23 cellular contexts compared by ENCODE assay signal in the genomic region with DNA sequence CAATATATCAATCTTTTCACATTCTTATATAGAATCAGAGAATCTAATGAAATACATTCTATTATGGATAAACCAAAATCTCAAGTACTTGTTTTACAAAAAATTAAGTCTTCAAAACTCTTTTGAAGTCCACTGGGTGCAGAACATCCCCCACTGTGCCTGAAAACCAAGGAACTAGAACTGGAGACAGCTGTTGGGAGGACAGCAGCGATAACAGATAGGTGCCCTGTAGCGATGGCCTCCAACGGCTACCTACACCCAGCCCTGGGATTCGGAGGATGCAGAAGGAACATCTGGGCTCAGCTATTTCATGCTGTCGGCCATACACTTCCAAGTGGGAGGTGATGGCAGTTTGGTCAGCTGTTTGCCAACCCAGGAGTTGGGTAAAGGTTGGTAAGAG.
A peak's percentile ranks its signal among the peaks of the same experiment; 100 is the strongest.
DNase-seq lines count a peak whose midpoint lies in the region; ATAC-seq, FAIRE-seq and TF ChIP-seq lines count a peak whose summit lies in the region.
"Had no signal": no experiment of that assay in that cellular context is flagged by ENCODE, and none has a peak within 500 bp of the region (broad histone marks: within the 10 kb centered on the region; RNA-seq: fewer than 3 reads in every experiment).

No MANE protein-coding gene starts in this region.

- H3K14ac ChIP-seq in IMR-90 (replicated peaks; ENCODE audit: low read depth, low read length): peak overlapping the region; percentile 41
- no peak overlapping the region for H3K14ac ChIP-seq in trophoblast cell (ENCODE audit: low read length)

- no peak overlapping the region for H3K4me2 ChIP-seq in IMR-90 (ENCODE audit: low read depth, low read length)
- H3K4me2 ChIP-seq in endothelial cell of umbilical vein (ENCODE audit: insufficient read depth, low read length): no peak overlapping the region
- H3K4me2 ChIP-seq in trophoblast cell (ENCODE audit: low read length): no peak overlapping the region
- H3K4me2 ChIP-seq: A549; BLaER1 treated with 17β-estradiol and CSF1 and Interleukin-3, amounts not matched to agents 10 nM and 100 nM had no signal

- no peak for DNase-seq in IMR-90
- DNase-seq in RWPE2 (ENCODE audit: low spot score): no peak
- DNase-seq in endothelial cell of umbilical vein (ENCODE audit: low read depth, low spot score): no peak
- no peak for DNase-seq in trophoblast cell
- no peak for DNase-seq in activated gamma-delta T cell treated with Interleukin-2 at 50 U/mL for 16 hours
- DNase-seq in Peyer's patch: no peak
- DNase-seq: 8988T; ACHN; AML-193; BE2C; Calu3; CD4-positive, alpha-beta T cell; CD8-positive, alpha-beta memory T cell; DMS53; DMS79 treated with DMSO at 0.1 percent for 48 hours; GF-D8; GOT3 had no signal

- intact Hi-C loops in IMR-90 (cut with micrococcal nuclease) (no loop called here), endothelial cell of umbilical vein (cut with micrococcal nuclease) (no loop called here)

- TSS peak; percentile 53 for BruUV-seq in IMR-90 (replicated peaks; lab: Mats Ljungman, UMichigan)
- BruUV-seq in endothelial cell of umbilical vein (replicated peaks; lab: Mats Ljungman, UMichigan): TSS peak; percentile 20

- H4K91ac ChIP-seq in IMR-90 (ENCODE audit: insufficient read depth, low read depth, low read length): peak overlapping the region; percentile 73
- H4K91ac ChIP-seq in trophoblast cell (ENCODE audit: low read depth, low read length): no peak overlapping the region

- H3K27me3 ChIP-seq in IMR-90 (ENCODE audit: control insufficient read depth, insufficient read depth, low read length) (no peaks in the 10 kb centered on the region), RWPE2 (ENCODE audit: insufficient read depth, poor library complexity, severe bottlenecking) (no peaks in the 10 kb centered on the region), endothelial cell of umbilical vein (ENCODE audit: control insufficient read depth in 2 of 2, insufficient read depth in 2 of 2, low read length in 2 of 2) (no peaks in the 10 kb centered on the region), trophoblast cell (ENCODE audit: insufficient read depth, low read length) (no peaks in the 10 kb centered on the region), Peyer's patch (no peaks in the 10 kb centered on the region)
- H3K27me3 ChIP-seq: BE2C; BLaER1 treated with 17β-estradiol and CSF1 and Interleukin-3, amounts not matched to agents 10 nM and 100 nM had no signal

- peak overlapping the region; percentile 25; the same call in 1 of the 2 replicates for H3K9ac ChIP-seq in IMR-90 (ENCODE audit: low read depth, low read length)
- H3K9ac ChIP-seq in endothelial cell of umbilical vein (replicated peaks; ENCODE audit: extremely low read depth, insufficient read depth, low read length): no peak overlapping the region
- no peak overlapping the region for H3K9ac ChIP-seq in trophoblast cell (ENCODE audit: low read length)
- H3K9ac ChIP-seq: BLaER1 treated with 17β-estradiol and CSF1 and Interleukin-3, amounts not matched to agents 10 nM and 100 nM had no signal

- no peak for TF ChIP-seq CTCF in IMR-90 (conservative IDR thresholded peaks at IDR 0.05; ENCODE audit: low read depth, low read length)
- no peak for TF ChIP-seq CTCF in RWPE2 (IDR thresholded peaks at IDR 0.05; ENCODE audit: poor library complexity, severe bottlenecking)
- TF ChIP-seq CTCF in endothelial cell of umbilical vein (IDR thresholded peaks at IDR 0.05; ENCODE audit: extremely low read depth in 1 of 2, insufficient read depth in 1 of 2, low read depth in 1 of 2, low read length in 2 of 2): no peak
- TF ChIP-seq CTCF in Peyer's patch (IDR thresholded peaks at IDR 0.05): no peak

- no peak overlapping the region for H3K56ac ChIP-seq in IMR-90 (ENCODE audit: extremely low read depth, insufficient read depth, low read length)

- H3K18ac ChIP-seq in IMR-90 (ENCODE audit: low read depth, low read length): peak overlapping the region; percentile 90; the same call in 1 of the 2 replicates
- H3K18ac ChIP-seq in trophoblast cell (ENCODE audit: low read length): no peak overlapping the region

- POLR2A ChIA-PET in IMR-90 (lab: Charles Lee; ENCODE audit: unreplicated experiment) (no interaction called here), endothelial cell of umbilical vein (lab: Charles Lee) (no interaction called here)

- ATAC-seq in IMR-90 (ENCODE audit: low read depth) (no peak), RWPE2 (ENCODE audit: low read depth) (no peak), GM19351 (IDR thresholded peaks at IDR 0.05; ENCODE audit: unreplicated experiment) (no peak)
- ATAC-seq: A549 had no signal

- H3K79me2 ChIP-seq in endothelial cell of umbilical vein (ENCODE audit: control insufficient read depth, insufficient read depth, low read length): no peaks in the 10 kb centered on the region
- no peaks in the 10 kb centered on the region for H3K79me2 ChIP-seq in trophoblast cell (ENCODE audit: control insufficient read depth, insufficient read depth, low read length, poor library complexity)

- H2BK12ac ChIP-seq in trophoblast cell (ENCODE audit: low read length): no peak overlapping the region

- no peak for FAIRE-seq in endothelial cell of umbilical vein (lab: Jason Lieb, UNC)
- FAIRE-seq: A549, GM12891, GM18507 had no signal

- no peak overlapping the region for H2AK9ac ChIP-seq in IMR-90 (replicated peaks; ENCODE audit: low read depth, low read length, poor library complexity)

- H3K36me3 ChIP-seq in IMR-90 (ENCODE audit: control insufficient read depth, insufficient read depth, low read length) (no peaks in the 10 kb centered on the region), RWPE2 (ENCODE audit: low read depth) (no peaks in the 10 kb centered on the region), endothelial cell of umbilical vein (ENCODE audit: control insufficient read depth in 2 of 2, extremely low read depth in 1 of 2, insufficient read depth in 2 of 2, low read length in 2 of 2) (no peaks in the 10 kb centered on the region), trophoblast cell (ENCODE audit: control insufficient read depth in 1 of 2, insufficient read depth in 2 of 2, low read length in 2 of 2) (peaks cover 0 to 2% of the 10 kb centered on the region in 2 experiments), Peyer's patch (no peaks in the 10 kb centered on the region)
- H3K36me3 ChIP-seq: BE2C, HAP-1 had no signal

- dilution Hi-C loops in IMR-90 (cut with HindIII; ENCODE audit: low sequenced_read_pairs, unreplicated experiment): no loop called here
- dilution Hi-C loops in endothelial cell of umbilical vein (cut with MboI; ENCODE audit: extremely low pct_ligation_motif_present, low sequenced_read_pairs): no loop called here

- H3K9me1 ChIP-seq in IMR-90 (ENCODE audit: insufficient read depth, low read length) (peaks cover 19% of the 10 kb centered on the region), endothelial cell of umbilical vein (replicated peaks; ENCODE audit: control insufficient read depth, extremely low read depth, insufficient read depth, low read length) (no peaks in the 10 kb centered on the region)

- H2BK120ac ChIP-seq in IMR-90 (ENCODE audit: low read depth, low read length) (peak overlapping the region; percentile 65; the same call in 1 of the 2 replicates), trophoblast cell (ENCODE audit: insufficient read depth, low read length, poor library complexity) (no peak overlapping the region)

- H3K27ac ChIP-seq in IMR-90 (ENCODE audit: insufficient read depth, low read length): peak overlapping the region; percentile 85
- H3K27ac ChIP-seq in RWPE2 (ENCODE audit: poor library complexity, severe bottlenecking): peak overlapping the region; percentile 94
- H3K27ac ChIP-seq in endothelial cell of umbilical vein (ENCODE audit: insufficient read depth, low read depth, low read length): no peak overlapping the region
- H3K27ac ChIP-seq in trophoblast cell (ENCODE audit: low read depth, low read length): no peak overlapping the region
- no peak overlapping the region for H3K27ac ChIP-seq in Peyer's patch
- H3K27ac ChIP-seq: BLaER1 treated with 17β-estradiol and CSF1 and Interleukin-3, amounts not matched to agents 10 nM and 100 nM had no signal

- H2BK15ac ChIP-seq in IMR-90 (ENCODE audit: low read depth, low read length): peak overlapping the region; percentile 67

- peak overlapping the region; percentile 11; the same call in 1 of the 2 replicates for H3K23ac ChIP-seq in IMR-90 (ENCODE audit: low read depth, low read length)
- H3K23ac ChIP-seq in trophoblast cell (ENCODE audit: low read length): no peak overlapping the region

- TF ChIP-seq RAD21 in IMR-90 (IDR thresholded peaks at IDR 0.05; ENCODE audit: low read length): no peak

- no peak overlapping the region for H2BK5ac ChIP-seq in IMR-90 (ENCODE audit: low read depth, low read length, poor library complexity, severe bottlenecking)
- peak overlapping the region; percentile 15 for H2BK5ac ChIP-seq in trophoblast cell (ENCODE audit: low read depth, low read length, poor library complexity)

- no peak for TF ChIP-seq POLR2A in IMR-90 (IDR thresholded peaks at IDR 0.05; ENCODE audit: low read depth, low read length)
- TF ChIP-seq POLR2A in endothelial cell of umbilical vein (IDR thresholded peaks at IDR 0.05; ENCODE audit: low read depth, low read length): no peak
- no peak for TF ChIP-seq POLR2A in Peyer's patch (IDR thresholded peaks at IDR 0.05)

- H4K8ac ChIP-seq in IMR-90 (ENCODE audit: low read depth in 2 of 2, low read length in 2 of 2) (peak overlapping the region; percentile 14 to 76; a peak in 1 of 4 replicates), trophoblast cell (ENCODE audit: low read depth, low read length) (no peak overlapping the region)

- WGBS in IMR-90 (ENCODE audit: extremely low coverage in 2 of 2, insufficient read length in 1 of 2), 2 experiments: 100% methylated on average over 2 of the region's 5 CpGs; no CpG with 5 or more reads in 1 of the 2 experiments
- no CpG with 5 or more reads among the region's 5 CpGs for WGBS in trophoblast cell (ENCODE audit: extremely low coverage, insufficient coverage, insufficient read length)

- peak overlapping the region; percentile 70 for H2BK20ac ChIP-seq in IMR-90 (ENCODE audit: low read depth, low read length)

- H4K20me1 ChIP-seq in IMR-90 (ENCODE audit: insufficient read depth, low read length) (no peaks in the 10 kb centered on the region), endothelial cell of umbilical vein (replicated peaks; ENCODE audit: control insufficient read depth, extremely low read depth, insufficient read depth, low read length) (no peaks in the 10 kb centered on the region)
- H4K20me1 ChIP-seq: BLaER1 treated with 17β-estradiol and CSF1 and Interleukin-3, amounts not matched to agents 10 nM and 100 nM had no signal

- CTCF ChIA-PET in IMR-90 (lab: Yijun Ruan, JAX): interaction anchor here (1.5 kb wide), 1 partner anchor 130 kb away, joined by 3 read pairs; the partner anchor contains the start of gene LHFPL2
- CTCF ChIA-PET in endothelial cell of umbilical vein (lab: Charles Lee): interaction anchor here (1.2 to 1.4 kb wide), 2 partner anchors 18 to 47 kb away, joined by 3 to 4 read pairs; no protein-coding TSS in a partner anchor

- H3K4me1 ChIP-seq in IMR-90 (ENCODE audit: control insufficient read depth, insufficient read depth, low read length) (peaks cover 18% of the 10 kb centered on the region), RWPE2 (ENCODE audit: insufficient read depth, poor library complexity, severe bottlenecking) (peaks cover 18% of the 10 kb centered on the region), endothelial cell of umbilical vein (ENCODE audit: control insufficient read depth, extremely low read depth, insufficient read depth, low read length) (peaks cover 11% of the 10 kb centered on the region), trophoblast cell (ENCODE audit: control insufficient read depth in 1 of 2, insufficient read depth in 2 of 2, low read length in 2 of 2) (peaks cover 0 to 4% of the 10 kb centered on the region in 2 experiments), Peyer's patch (no peaks in the 10 kb centered on the region)
- H3K4me1 ChIP-seq: BE2C; BLaER1 treated with 17β-estradiol and CSF1 and Interleukin-3, amounts not matched to agents 10 nM and 100 nM had no signal

- H4K12ac ChIP-seq in trophoblast cell (ENCODE audit: low read depth, low read length): no peak overlapping the region

- peak overlapping the region; percentile 89; the same call in 1 of the 2 replicates for H4K5ac ChIP-seq in IMR-90 (ENCODE audit: low read depth, low read length)

- no peak overlapping the region for H2AFZ ChIP-seq in IMR-90 (replicated peaks; ENCODE audit: low read length, poor library complexity)
- H2AFZ ChIP-seq in endothelial cell of umbilical vein (ENCODE audit: low read depth, low read length): no peak overlapping the region
- no peak overlapping the region for H2AFZ ChIP-seq in trophoblast cell (ENCODE audit: insufficient read depth, low read length, poor library complexity)

- H3K4me3 ChIP-seq in IMR-90 (ENCODE audit: insufficient read depth, low read depth, low read length) (no peak overlapping the region), RWPE2 (ENCODE audit: severe bottlenecking) (no peak overlapping the region), endothelial cell of umbilical vein (replicated peaks in 1 of 3; ENCODE audit: insufficient read depth in 1 of 3, low read depth in 1 of 3, low read length in 3 of 3) (no peak overlapping the region), trophoblast cell (ENCODE audit: low read depth, low read length) (no peak overlapping the region), Peyer's patch (no peak overlapping the region)
- H3K4me3 ChIP-seq: A549; BLaER1 treated with 17β-estradiol and CSF1 and Interleukin-3, amounts not matched to agents 10 nM and 100 nM; HAP-1 had no signal

- H3K9me3 ChIP-seq in IMR-90 (ENCODE audit: control insufficient read depth, insufficient read depth, low read length) (peaks cover 3% of the 10 kb centered on the region; the same call in 1 of the 2 replicates), RWPE2 (ENCODE audit: severe bottlenecking) (no peaks in the 10 kb centered on the region), endothelial cell of umbilical vein (replicated peaks; ENCODE audit: control insufficient read depth, insufficient read depth, low read length) (no peaks in the 10 kb centered on the region), trophoblast cell (ENCODE audit: insufficient read depth, low read depth, low read length) (peaks cover 3% of the 10 kb centered on the region), Peyer's patch (no peaks in the 10 kb centered on the region)
- H3K9me3 ChIP-seq: BE2C, HAP-1 had no signal

- H3K79me1 ChIP-seq in IMR-90 (ENCODE audit: low read depth in 1 of 2, low read length in 2 of 2) (no peaks in the 10 kb centered on the region), trophoblast cell (ENCODE audit: low read length) (no peaks in the 10 kb centered on the region)

- peak overlapping the region; percentile 95 for H2AK5ac ChIP-seq in IMR-90 (ENCODE audit: low read depth, low read length)
- no peak overlapping the region for H2AK5ac ChIP-seq in trophoblast cell (ENCODE audit: low read length)

- in situ Hi-C loops in IMR-90 (cut with MboI; ENCODE audit: low sequenced_read_pairs): no loop called here

- H3K4ac ChIP-seq in IMR-90 (ENCODE audit: low read depth, low read length) (peak overlapping the region; percentile 68), trophoblast cell (ENCODE audit: low read depth, low read length) (no peak overlapping the region)

Comparison
In these comparisons a context has a peak if more than half of its experiments do, and no peak if none do; other contexts are left out.
1. H3K27ac ChIP-seq: peak in IMR-90 (single experiment) and RWPE2 (single experiment); none in endothelial cell of umbilical vein (single experiment), trophoblast cell (single experiment) and Peyer's patch (0 of 4).